8 cellular contexts compared by ENCODE assay signal in genomic region chr10:109773818-109774440, GRCh38.
DNase-seq lines count a peak whose midpoint lies in the region; ATAC-seq and TF ChIP-seq lines count a peak whose summit lies in the region.

No MANE protein-coding gene starts in this region.

- H3K27ac ChIP-seq in substantia nigra (ENCODE audit: low read depth, low read length, poor library complexity, severe bottlenecking): no peak overlapping the region

- intact Hi-C loops in sciatic nerve (cut with DNase I): no loop called here

- peak; percentile 6 to 36 for DNase-seq in AML-193 (lab: John Stamatoyannopoulos, UW)
- DNase-seq in NCI-H69 (lab: John Stamatoyannopoulos, UW): peak; percentile 20
- DNase-seq in epithelial cell of esophagus (ENCODE audit: low read depth): peak; percentile 45
- no peak for DNase-seq in sciatic nerve (ENCODE audit: low spot score)
- DNase-seq in globus pallidus (ENCODE audit: low spot score): no peak
- DNase-seq in NCI-H526 treated with DMSO at 0.1 percent for 48 hours (lab: John Stamatoyannopoulos, UW): no peak
- DNase-seq in substantia nigra (lab: John Stamatoyannopoulos, UW): no peak

- TF ChIP-seq CTCF in epithelial cell of esophagus (IDR thresholded peaks at IDR 0.05; ENCODE audit: insufficient read depth, low read depth, low read length, missing control alignments): peak; percentile 59

- ATAC-seq in GM19372 (IDR thresholded peaks at IDR 0.05; ENCODE audit: low read depth, unreplicated experiment) (peak; percentile 47), sciatic nerve (peak; percentile 38)

- H3K4me3 ChIP-seq in epithelial cell of esophagus (ENCODE audit: low read length): no peak overlapping the region

Comparison
In these comparisons a context has a peak if more than half of its experiments do, and no peak if none do; other contexts are left out.
1. DNase-seq: peak in AML-193 (2 of 2), NCI-H69 (single experiment) and epithelial cell of esophagus (single experiment); none in sciatic nerve (single experiment), globus pallidus (single experiment), NCI-H526 treated with DMSO at 0.1 percent for 48 hours (single experiment) and substantia nigra (0 of 49).